In the genomic region with DNA sequence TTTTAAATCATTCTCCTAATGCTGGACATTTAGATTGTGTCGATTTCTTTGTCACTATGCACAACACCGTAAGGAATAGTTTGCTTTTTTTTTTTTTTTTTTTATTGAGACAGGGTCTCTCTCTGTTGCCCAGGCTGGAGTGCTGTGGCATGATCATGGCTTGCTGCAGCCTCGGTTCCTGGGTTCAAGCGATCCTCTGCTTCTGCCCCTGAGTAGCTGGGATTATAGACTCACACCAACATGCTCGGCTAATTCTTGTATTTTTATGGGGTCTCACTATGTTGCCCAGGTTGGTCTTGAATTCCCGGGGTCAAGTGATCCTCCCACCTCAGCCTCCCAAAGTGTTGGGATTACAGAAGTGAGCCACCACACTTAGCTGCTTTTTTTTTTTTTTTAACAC, we compare ENCODE assay signal across 10 cellular contexts.
"Had no signal": no experiment of that assay in that cellular context is flagged by ENCODE, and none has a peak within 500 bp of the region (broad histone marks: within the 10 kb centered on the region; RNA-seq: fewer than 3 reads in every experiment).

No MANE protein-coding gene starts in this region.

- FAIRE-seq: H1, H54 had no signal

- H3K4me1 ChIP-seq: HAP-1 had no signal

- ATAC-seq: GM23338, HCT116 had no signal

- DNase-seq: GM23248, GOT3, H9, HCEC 1CT, HFFc6 had no signal

- H3K36me3 ChIP-seq: HAP-1 had no signal

- H3K4me2 ChIP-seq: GM23338 had no signal

- H2AFZ ChIP-seq: GM23248, GM23338 had no signal

- H3K9ac ChIP-seq: GM23248 had no signal

- H3K27ac ChIP-seq: GM23248 had no signal

- H3K9me3 ChIP-seq: HAP-1 had no signal

- H3K4me3 ChIP-seq: GM23248, GM23338, HAP-1 had no signal
